Comparison of ENCODE assay signal across 1 cellular context in the genomic region with DNA sequence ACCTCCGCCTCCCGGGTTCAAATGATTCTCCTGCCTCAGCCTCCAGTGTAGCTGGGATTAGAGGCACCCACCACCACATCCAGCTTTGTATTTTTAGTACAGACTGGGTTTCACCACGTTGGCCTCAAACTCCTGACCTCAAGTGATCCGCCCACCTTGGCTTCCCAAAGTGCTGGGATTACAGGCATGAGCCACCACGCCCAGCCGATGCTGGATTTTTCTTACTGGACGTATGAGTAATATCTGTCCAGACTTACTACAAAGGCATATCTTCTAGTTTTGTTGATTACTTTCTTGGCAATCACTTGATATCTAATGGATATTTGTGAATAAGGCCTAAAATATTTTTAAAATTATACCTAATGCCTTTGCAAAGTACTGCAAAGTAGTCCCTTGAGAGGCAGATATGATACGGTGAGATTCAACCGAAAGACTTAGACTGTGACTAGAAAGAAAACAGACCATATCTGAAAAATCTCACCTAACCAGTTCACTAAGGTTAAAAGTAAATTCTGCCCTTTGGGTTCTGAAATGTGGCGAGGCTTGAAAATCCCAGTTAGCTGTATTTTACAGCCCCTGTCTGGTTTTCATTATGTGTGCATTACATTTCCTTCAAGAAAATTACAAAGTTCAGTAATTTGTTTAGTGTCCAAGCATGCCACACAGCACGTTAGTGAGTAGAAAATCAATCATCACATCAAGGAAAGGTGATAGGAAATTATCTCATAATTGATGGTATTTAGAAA.
TF ChIP-seq lines count a peak whose summit lies in the region.

No MANE protein-coding gene starts in this region.

TF ChIP-seq in SK-N-SH, 30 proteins besides CTCF, POLR2A, EP300 and RAD21 (continued from another document):
- TF ChIP-seq, protein P1, sequence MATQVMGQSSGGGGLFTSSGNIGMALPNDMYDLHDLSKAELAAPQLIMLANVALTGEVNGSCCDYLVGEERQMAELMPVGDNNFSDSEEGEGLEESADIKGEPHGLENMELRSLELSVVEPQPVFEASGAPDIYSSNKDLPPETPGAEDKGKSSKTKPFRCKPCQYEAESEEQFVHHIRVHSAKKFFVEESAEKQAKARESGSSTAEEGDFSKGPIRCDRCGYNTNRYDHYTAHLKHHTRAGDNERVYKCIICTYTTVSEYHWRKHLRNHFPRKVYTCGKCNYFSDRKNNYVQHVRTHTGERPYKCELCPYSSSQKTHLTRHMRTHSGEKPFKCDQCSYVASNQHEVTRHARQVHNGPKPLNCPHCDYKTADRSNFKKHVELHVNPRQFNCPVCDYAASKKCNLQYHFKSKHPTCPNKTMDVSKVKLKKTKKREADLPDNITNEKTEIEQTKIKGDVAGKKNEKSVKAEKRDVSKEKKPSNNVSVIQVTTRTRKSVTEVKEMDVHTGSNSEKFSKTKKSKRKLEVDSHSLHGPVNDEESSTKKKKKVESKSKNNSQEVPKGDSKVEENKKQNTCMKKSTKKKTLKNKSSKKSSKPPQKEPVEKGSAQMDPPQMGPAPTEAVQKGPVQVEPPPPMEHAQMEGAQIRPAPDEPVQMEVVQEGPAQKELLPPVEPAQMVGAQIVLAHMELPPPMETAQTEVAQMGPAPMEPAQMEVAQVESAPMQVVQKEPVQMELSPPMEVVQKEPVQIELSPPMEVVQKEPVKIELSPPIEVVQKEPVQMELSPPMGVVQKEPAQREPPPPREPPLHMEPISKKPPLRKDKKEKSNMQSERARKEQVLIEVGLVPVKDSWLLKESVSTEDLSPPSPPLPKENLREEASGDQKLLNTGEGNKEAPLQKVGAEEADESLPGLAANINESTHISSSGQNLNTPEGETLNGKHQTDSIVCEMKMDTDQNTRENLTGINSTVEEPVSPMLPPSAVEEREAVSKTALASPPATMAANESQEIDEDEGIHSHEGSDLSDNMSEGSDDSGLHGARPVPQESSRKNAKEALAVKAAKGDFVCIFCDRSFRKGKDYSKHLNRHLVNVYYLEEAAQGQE (IDR thresholded peaks at IDR 0.05; ENCODE audit: low read depth, low read length) = no peak
- TF ChIP-seq TCF12 (IDR thresholded peaks at IDR 0.05) (peak; percentile 38; the same call in 1 of the 2 replicates), FOXJ3 (CRISPR knock-in tag; IDR thresholded peaks at IDR 0.05) (no peak), RCOR1 (IDR thresholded peaks at IDR 0.05; ENCODE audit: low read length) (0 out of 2 replicates have a peak, but pooled peaks have one; percentile 40), JUND (IDR thresholded peaks at IDR 0.05) (peak; percentile 14; the same call in 1 of the 2 replicates), MEF2A (IDR thresholded peaks at IDR 0.05; ENCODE audit: borderline replicate concordance, low read depth) (no peak), TEAD4 (IDR thresholded peaks at IDR 0.05; ENCODE audit: borderline replicate concordance, insufficient read depth) (no peak), GATA2 (CRISPR knock-in tag; IDR thresholded peaks at IDR 0.05) (no peak), MXI1 (IDR thresholded peaks at IDR 0.05; ENCODE audit: low read depth, low read length) (no peak), NFIC (IDR thresholded peaks at IDR 0.05; ENCODE audit: borderline replicate concordance) (peak; percentile 35; the same call in 1 of the 2 replicates), RXRA (IDR thresholded peaks at IDR 0.05; ENCODE audit: borderline replicate concordance, low read depth) (0 out of 2 replicates have a peak, but pooled peaks have one; percentile 14), GABPA (IDR thresholded peaks at IDR 0.05; ENCODE audit: low read depth) (no peak), CHD2 (IDR thresholded peaks at IDR 0.05; ENCODE audit: low read length, partially characterized antibody) (no peak), RFX5 (IDR thresholded peaks at IDR 0.05; ENCODE audit: low read length) (no peak), TAF1 (IDR thresholded peaks at IDR 0.05; ENCODE audit: borderline replicate concordance, low read depth, low read length) (no peak), POLR2AphosphoS5 (IDR thresholded peaks at IDR 0.05; ENCODE audit: low read depth, low read length) (no peak), NRF1 (IDR thresholded peaks at IDR 0.05; ENCODE audit: low read depth, low read length) (no peak), YY1 (IDR thresholded peaks at IDR 0.05; ENCODE audit: low read depth) (no peak), ELF1 (IDR thresholded peaks at IDR 0.05) (no peak), SMC3 (IDR thresholded peaks at IDR 0.05; ENCODE audit: low read depth, low read length) (no peak)
- TF ChIP-seq, protein P2, sequence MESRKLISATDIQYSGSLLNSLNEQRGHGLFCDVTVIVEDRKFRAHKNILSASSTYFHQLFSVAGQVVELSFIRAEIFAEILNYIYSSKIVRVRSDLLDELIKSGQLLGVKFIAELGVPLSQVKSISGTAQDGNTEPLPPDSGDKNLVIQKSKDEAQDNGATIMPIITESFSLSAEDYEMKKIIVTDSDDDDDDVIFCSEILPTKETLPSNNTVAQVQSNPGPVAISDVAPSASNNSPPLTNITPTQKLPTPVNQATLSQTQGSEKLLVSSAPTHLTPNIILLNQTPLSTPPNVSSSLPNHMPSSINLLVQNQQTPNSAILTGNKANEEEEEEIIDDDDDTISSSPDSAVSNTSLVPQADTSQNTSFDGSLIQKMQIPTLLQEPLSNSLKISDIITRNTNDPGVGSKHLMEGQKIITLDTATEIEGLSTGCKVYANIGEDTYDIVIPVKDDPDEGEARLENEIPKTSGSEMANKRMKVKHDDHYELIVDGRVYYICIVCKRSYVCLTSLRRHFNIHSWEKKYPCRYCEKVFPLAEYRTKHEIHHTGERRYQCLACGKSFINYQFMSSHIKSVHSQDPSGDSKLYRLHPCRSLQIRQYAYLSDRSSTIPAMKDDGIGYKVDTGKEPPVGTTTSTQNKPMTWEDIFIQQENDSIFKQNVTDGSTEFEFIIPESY (IDR thresholded peaks at IDR 0.05; ENCODE audit: borderline replicate concordance, low read depth) = no peak
- TF ChIP-seq, protein P3, sequence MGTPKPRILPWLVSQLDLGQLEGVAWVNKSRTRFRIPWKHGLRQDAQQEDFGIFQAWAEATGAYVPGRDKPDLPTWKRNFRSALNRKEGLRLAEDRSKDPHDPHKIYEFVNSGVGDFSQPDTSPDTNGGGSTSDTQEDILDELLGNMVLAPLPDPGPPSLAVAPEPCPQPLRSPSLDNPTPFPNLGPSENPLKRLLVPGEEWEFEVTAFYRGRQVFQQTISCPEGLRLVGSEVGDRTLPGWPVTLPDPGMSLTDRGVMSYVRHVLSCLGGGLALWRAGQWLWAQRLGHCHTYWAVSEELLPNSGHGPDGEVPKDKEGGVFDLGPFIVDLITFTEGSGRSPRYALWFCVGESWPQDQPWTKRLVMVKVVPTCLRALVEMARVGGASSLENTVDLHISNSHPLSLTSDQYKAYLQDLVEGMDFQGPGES (IDR thresholded peaks at IDR 0.05; ENCODE audit: low read depth, low read length) = no peak
- TF ChIP-seq, protein P4, sequence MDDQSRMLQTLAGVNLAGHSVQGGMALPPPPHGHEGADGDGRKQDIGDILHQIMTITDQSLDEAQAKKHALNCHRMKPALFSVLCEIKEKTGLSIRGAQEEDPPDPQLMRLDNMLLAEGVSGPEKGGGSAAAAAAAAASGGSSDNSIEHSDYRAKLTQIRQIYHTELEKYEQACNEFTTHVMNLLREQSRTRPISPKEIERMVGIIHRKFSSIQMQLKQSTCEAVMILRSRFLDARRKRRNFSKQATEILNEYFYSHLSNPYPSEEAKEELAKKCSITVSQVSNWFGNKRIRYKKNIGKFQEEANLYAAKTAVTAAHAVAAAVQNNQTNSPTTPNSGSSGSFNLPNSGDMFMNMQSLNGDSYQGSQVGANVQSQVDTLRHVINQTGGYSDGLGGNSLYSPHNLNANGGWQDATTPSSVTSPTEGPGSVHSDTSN (IDR thresholded peaks at IDR 0.05) = no peak
